ENCODE assay signal across 10 cellular contexts in the genomic region with DNA sequence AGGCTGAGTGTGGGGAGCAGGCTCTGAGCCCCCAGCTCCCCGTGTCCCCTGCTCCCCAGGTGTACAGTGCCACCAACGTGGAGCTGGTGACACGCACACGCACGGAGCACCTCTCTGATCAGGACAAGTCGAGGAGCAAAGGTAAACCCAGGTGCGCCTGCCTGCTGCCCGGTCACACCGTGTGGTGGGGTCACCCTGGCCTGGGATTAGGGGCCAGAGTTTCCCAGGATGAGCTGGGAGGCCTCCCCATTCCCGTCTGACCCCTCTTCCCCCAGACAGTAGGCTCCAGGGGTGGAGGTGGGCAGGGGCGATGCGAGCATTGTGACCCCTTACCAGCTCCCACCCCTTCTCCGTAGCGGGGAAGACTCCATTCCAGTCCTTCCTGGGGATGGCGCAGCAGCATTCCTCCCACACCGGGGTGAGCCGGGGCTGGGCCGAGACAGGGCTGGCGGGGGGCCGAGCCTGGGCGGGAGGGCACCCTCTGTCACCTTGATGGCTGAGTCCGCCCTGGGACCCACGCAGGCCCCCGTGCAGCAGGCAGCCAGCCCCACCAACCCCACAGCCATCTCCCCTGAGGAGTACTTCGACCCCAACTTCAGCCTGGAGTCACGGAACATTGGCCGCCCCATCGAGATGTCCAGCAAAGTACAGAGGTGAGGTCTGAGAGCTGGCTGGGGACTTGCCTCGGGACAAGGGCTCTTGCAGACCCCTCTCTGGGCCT.
"Had no signal": no experiment of that assay in that cellular context is flagged by ENCODE, and none has a peak within 500 bp of the region (broad histone marks: within the 10 kb centered on the region; RNA-seq: fewer than 3 reads in every experiment).

No MANE protein-coding gene starts in this region.

- H3K27me3 ChIP-seq: esophagus muscularis mucosa, ovary, thyroid gland had no signal

- H3K27ac ChIP-seq: esophagus muscularis mucosa, ovary, thyroid gland had no signal

- H3K36me3 ChIP-seq: ovary had no signal

- H3K27me3 Mint-ChIP-seq: activated naive CD8-positive, alpha-beta T cell treated with anti-CD3 and anti-CD28 coated beads, Interleukin-2, amount 10 ng/mL, durations not matched to agents 7 days and 5 days; T-cell had no signal

- H3K9me3 ChIP-seq: ovary, thyroid gland had no signal

- H3K4me3 Mint-ChIP-seq: activated naive CD8-positive, alpha-beta T cell treated with anti-CD3 and anti-CD28 coated beads, Interleukin-2, amount 10 ng/mL, durations not matched to agents 7 days and 5 days; immature natural killer cell; T-cell had no signal

- H3K27ac Mint-ChIP-seq: activated naive CD8-positive, alpha-beta T cell treated with anti-CD3 and anti-CD28 coated beads, Interleukin-2, amount 10 ng/mL, durations not matched to agents 7 days and 5 days had no signal

- ATAC-seq: T-cell had no signal

- DNase-seq: activated CD4-positive, alpha-beta T cell treated with anti-CD3 and anti-CD28 coated beads for 48 hours; activated CD8-positive, alpha-beta memory T cell treated with anti-CD3 and anti-CD28 coated beads for 24 hours; activated naive CD8-positive, alpha-beta T cell treated with anti-CD3 and anti-CD28 coated beads, Interleukin-2, amount 10 ng/mL, durations not matched to agents 7 days and 5 days; immature natural killer cell; mesenchymal stem cell had no signal

- H3K4me3 ChIP-seq: esophagus muscularis mucosa, ovary, skin epidermis, thyroid gland had no signal
